ENCODE assay signal across 8 cellular contexts in the genomic region with DNA sequence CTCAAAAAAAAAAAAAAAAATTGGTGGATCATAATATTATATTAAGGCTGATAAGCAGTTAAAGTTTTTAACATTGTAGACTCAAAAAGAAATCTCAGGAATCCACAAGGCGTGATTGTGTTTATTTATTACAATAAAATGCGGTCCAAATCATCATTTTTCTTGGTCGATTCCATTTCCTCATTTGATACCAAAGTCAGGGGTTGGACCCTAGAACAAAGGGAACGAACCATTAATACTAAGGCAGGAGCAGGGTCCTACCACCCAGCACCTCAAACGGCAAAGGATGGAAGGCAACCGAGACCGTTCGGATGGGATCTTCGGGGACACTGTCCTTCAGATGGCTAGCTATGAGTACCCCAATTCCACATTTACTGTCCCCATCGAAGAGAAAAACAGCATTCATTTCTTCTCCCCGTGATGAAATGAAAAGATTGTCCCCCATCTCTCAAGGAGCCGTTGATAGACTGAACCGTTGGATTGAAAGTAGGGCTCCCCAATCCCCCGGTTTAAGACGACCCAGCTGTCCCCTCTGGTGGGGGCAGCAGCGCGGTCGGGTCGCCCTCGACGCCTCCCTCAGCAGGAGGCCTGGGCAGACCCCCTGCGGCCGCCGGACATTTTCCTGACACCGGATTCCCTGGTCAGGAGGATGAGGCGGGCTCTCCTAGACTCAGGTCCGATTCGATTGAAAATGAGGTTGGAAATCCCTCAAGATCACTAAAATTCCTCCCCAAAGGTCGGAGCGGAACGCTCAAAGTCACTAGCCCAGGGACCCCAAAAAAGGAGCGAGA. TPM values are rescaled to one million over a fixed set of nuclear protein-coding genes. Genes with fewer than 3 reads are reported as not detected.
A peak's percentile ranks its signal among the peaks of the same experiment; 100 is the strongest.
DNase-seq lines count a peak whose midpoint lies in the region; TF ChIP-seq lines count a peak whose summit lies in the region.

No MANE protein-coding gene starts in this region.

- H3K27me3 ChIP-seq in Peyer's patch = no peaks in the 10 kb centered on the region
- H3K27me3 ChIP-seq in neural progenitor cell = peaks cover 11% of the 10 kb centered on the region

- no peaks in the 10 kb centered on the region for H3K27me3 Mint-ChIP-seq in activated T-cell treated with anti-CD3 and anti-CD28 coated beads, Interleukin-2, amount 50 U/mL, for 24 hours
- no peaks in the 10 kb centered on the region for H3K27me3 Mint-ChIP-seq in neural progenitor cell (ENCODE audit: insufficient read depth, low read depth)

- H3K9me3 ChIP-seq in Peyer's patch (no peaks in the 10 kb centered on the region), neural progenitor cell (ENCODE audit: low read depth) (no peaks in the 10 kb centered on the region)

- no peaks in the 10 kb centered on the region for H3K36me3 ChIP-seq in Peyer's patch
- no peaks in the 10 kb centered on the region for H3K36me3 ChIP-seq in neural progenitor cell

- TF ChIP-seq CTCF in Peyer's patch (IDR thresholded peaks at IDR 0.05) = no peak
- no peak for TF ChIP-seq CTCF in epithelial cell of proximal tubule (conservative IDR thresholded peaks at IDR 0.05; ENCODE audit: low read depth, low read length)
- TF ChIP-seq CTCF in neural progenitor cell (IDR thresholded peaks at IDR 0.05) = no peak

- peak overlapping the region; percentile 8 for H2AFZ ChIP-seq in neural progenitor cell (replicated peaks)

- H3K27ac ChIP-seq in Peyer's patch (peak overlapping the region in 3 of 4 donors; percentile 25 to 73 (median 53)), neural progenitor cell (no peak overlapping the region)

- H3K4me3 ChIP-seq in Peyer's patch (peak overlapping the region; percentile 57 to 67 (median 62)), epithelial cell of proximal tubule (ENCODE audit: low read depth, low read length) (peak overlapping the region; percentile 65), neural progenitor cell (peak overlapping the region; percentile 62)

- H3K4me2 ChIP-seq in neural progenitor cell = peak overlapping the region; percentile 86

- no peaks in the 10 kb centered on the region for H3K9me3 Mint-ChIP-seq in activated T-cell treated with anti-CD3 and anti-CD28 coated beads, Interleukin-2, amount 50 U/mL, for 24 hours
- no peaks in the 10 kb centered on the region for H3K9me3 Mint-ChIP-seq in neural progenitor cell

- H3K4me1 Mint-ChIP-seq in activated T-cell treated with anti-CD3 and anti-CD28 coated beads, Interleukin-2, amount 50 U/mL, for 24 hours (ENCODE audit: low read depth) = peaks cover 25% of the 10 kb centered on the region
- H3K4me1 Mint-ChIP-seq in neural progenitor cell = peaks cover 23% of the 10 kb centered on the region

- no peak for TF ChIP-seq POLR2A in Peyer's patch (IDR thresholded peaks at IDR 0.05)

- no peaks in the 10 kb centered on the region for H4K20me1 ChIP-seq in neural progenitor cell (ENCODE audit: low read depth)

- peaks cover 31% of the 10 kb centered on the region for H3F3A ChIP-seq in neural progenitor cell (ENCODE audit: low read depth)

- peak overlapping the region; percentile 69 for H3K9ac ChIP-seq in neural progenitor cell

- H3K4me3 Mint-ChIP-seq in activated T-cell treated with anti-CD3 and anti-CD28 coated beads, Interleukin-2, amount 50 U/mL, for 24 hours = peak overlapping the region; percentile 85
- H3K4me3 Mint-ChIP-seq in neural progenitor cell = peak overlapping the region; percentile 91

- no peak for DNase-seq in activated T-cell treated with anti-CD3 and anti-CD28 coated beads, Interleukin-2, amount 50 U/mL, for 24 hours
- no peak for DNase-seq in activated T-cell treated with anti-CD3 and anti-CD28 coated beads, Interleukin-2, amount 50 U/mL, for 1 hour
- DNase-seq in Peyer's patch (no peak), epithelial cell of proximal tubule (ENCODE audit: low read depth) (no peak), neural progenitor cell (ENCODE audit: low spot score) (no peak), DMS79 treated with DMSO at 0.1 percent for 48 hours (lab: John Stamatoyannopoulos, UW) (no peak), hepatic stellate cell (ENCODE audit: low spot score) (no peak)
- DNase-seq in stimulated activated CD4-positive, alpha-beta T cell treated with anti-CD3 and anti-CD28 coated beads, Interleukin-1b, Interleukin-23, amount 100 ng/mL, for 48 hours = no peak

- peaks cover 7% of the 10 kb centered on the region for H3K36me3 Mint-ChIP-seq in activated T-cell treated with anti-CD3 and anti-CD28 coated beads, Interleukin-2, amount 50 U/mL, for 24 hours (ENCODE audit: low read depth)
- no peaks in the 10 kb centered on the region for H3K36me3 Mint-ChIP-seq in neural progenitor cell

- peak overlapping the region; percentile 98 for H3K27ac Mint-ChIP-seq in activated T-cell treated with anti-CD3 and anti-CD28 coated beads, Interleukin-2, amount 50 U/mL, for 24 hours
- H3K27ac Mint-ChIP-seq in neural progenitor cell = peak overlapping the region; percentile 3

- peaks cover 5% of the 10 kb centered on the region for H3K79me2 ChIP-seq in neural progenitor cell (ENCODE audit: low read depth)

- H3K4me1 ChIP-seq in Peyer's patch (peaks cover 0 to 15% (median 7%) of the 10 kb centered on the region in 4 donors), neural progenitor cell (peaks cover 9% of the 10 kb centered on the region)

RNA-seq across cellular contexts. Expression of gene DMC1, which starts 0.6 kb away (rescaled TPM):
- 1 to 10 TPM in 1 of 4 donors, not detected in 3; 4.2 TPM for total RNA-seq in Peyer's patch
- 4.4 and 6.3 TPM in 2 replicates for total RNA-seq in epithelial cell of proximal tubule
- total RNA-seq in neural progenitor cell (ENCODE audit: low replicate concordance) = 20.0 and 22.8 TPM in 2 replicates
